ENCODE assay signal across 1 cellular context in genomic region chr16:30669026-30670000, GRCh38.
TF ChIP-seq lines count a peak whose summit lies in the region.

No MANE protein-coding gene starts in this region.

TF ChIP-seq in HepG2, 621 proteins besides CTCF, POLR2A, EP300 and RAD21:
- TF ChIP-seq REPIN1 (CRISPR knock-in tag; IDR thresholded peaks at IDR 0.05; ENCODE audit: borderline replicate concordance, low read depth) (no peak), ZNF790 (CRISPR knock-in tag; IDR thresholded peaks at IDR 0.05; ENCODE audit: borderline replicate concordance) (no peak), ZNF562 (CRISPR knock-in tag; IDR thresholded peaks at IDR 0.05; ENCODE audit: borderline replicate concordance) (no peak), CENPBD1 (CRISPR knock-in tag; IDR thresholded peaks at IDR 0.05; ENCODE audit: borderline replicate concordance, low read depth) (no peak), NR2F2 (IDR thresholded peaks at IDR 0.05; ENCODE audit: borderline replicate concordance, low read depth) (peak; percentile 49; the same call in 1 of the 2 replicates), PAF1 (CRISPR knock-in tag; IDR thresholded peaks at IDR 0.05) (peak; percentile 36; the same call in 1 of the 2 replicates), NR2C2 (CRISPR knock-in tag; IDR thresholded peaks at IDR 0.05; ENCODE audit: borderline replicate concordance) (peak; percentile 45; the same call in 1 of the 2 replicates), ELF3 (CRISPR knock-in tag; IDR thresholded peaks at IDR 0.05) (no peak), CENPX (CRISPR knock-in tag; IDR thresholded peaks at IDR 0.05) (no peak), RXRA (CRISPR knock-in tag; IDR thresholded peaks at IDR 0.05) (peak; percentile 17; the same call in 1 of the 2 replicates), ZNF724P (CRISPR knock-in tag; IDR thresholded peaks at IDR 0.05; ENCODE audit: borderline replicate concordance) (no peak), ZNF841 (CRISPR knock-in tag; IDR thresholded peaks at IDR 0.05; ENCODE audit: borderline replicate concordance) (no peak), MIER2 (CRISPR knock-in tag; IDR thresholded peaks at IDR 0.05) (no peak), REXO4 (CRISPR knock-in tag; IDR thresholded peaks at IDR 0.05; ENCODE audit: borderline replicate concordance) (no peak), CREB3 (CRISPR knock-in tag; IDR thresholded peaks at IDR 0.05) (no peak), PLRG1 (conservative IDR thresholded peaks at IDR 0.05) (no peak), RBFOX2 (IDR thresholded peaks at IDR 0.05; ENCODE audit: low read depth, low read length) (peak; percentile 49; the same call in 1 of the 2 replicates), ZBTB7A (CRISPR knock-in tag; IDR thresholded peaks at IDR 0.05) (no peak), MYC (CRISPR knock-in tag; IDR thresholded peaks at IDR 0.05; ENCODE audit: borderline replicate concordance) (no peak), MZF1 (CRISPR knock-in tag; IDR thresholded peaks at IDR 0.05; ENCODE audit: borderline replicate concordance) (no peak), KDM1A (CRISPR knock-in tag; IDR thresholded peaks at IDR 0.05) (no peak), ZNF839 (CRISPR knock-in tag; IDR thresholded peaks at IDR 0.05; ENCODE audit: borderline replicate concordance) (no peak), MIXL1 (CRISPR knock-in tag; IDR thresholded peaks at IDR 0.05) (no peak), ZNF224 (CRISPR knock-in tag; IDR thresholded peaks at IDR 0.05) (no peak), NR2F6 (IDR thresholded peaks at IDR 0.05) (peak; percentile 54; the same call in 1 of the 2 replicates), NR2F6 (CRISPR knock-in tag; IDR thresholded peaks at IDR 0.05) (peak; percentile 9; the same call in 1 of the 2 replicates), NONO (IDR thresholded peaks at IDR 0.05) (no peak), NONO (CRISPR knock-in tag; conservative IDR thresholded peaks at IDR 0.05) (no peak), ZNF597 (CRISPR knock-in tag; IDR thresholded peaks at IDR 0.05) (no peak), AGO2 (optimal IDR thresholded peaks at IDR 0.05; ENCODE audit: low read depth, low read length) (peak; percentile 72), ZNF577 (CRISPR knock-in tag; IDR thresholded peaks at IDR 0.05; ENCODE audit: borderline replicate concordance, low read depth) (no peak), ELF1 (CRISPR knock-in tag; IDR thresholded peaks at IDR 0.05) (no peak), ETV6 (CRISPR knock-in tag; conservative IDR thresholded peaks at IDR 0.05) (no peak), ZMAT3 (CRISPR knock-in tag; conservative IDR thresholded peaks at IDR 0.05) (no peak), MAFG (CRISPR knock-in tag; IDR thresholded peaks at IDR 0.05) (no peak), SRSF1 (optimal IDR thresholded peaks at IDR 0.05; ENCODE audit: low read depth, low read length) (no peak), SMAD9 (CRISPR knock-in tag; IDR thresholded peaks at IDR 0.05) (no peak)
